Comparison of ENCODE assay signal across 8 cellular contexts in the genomic region with DNA sequence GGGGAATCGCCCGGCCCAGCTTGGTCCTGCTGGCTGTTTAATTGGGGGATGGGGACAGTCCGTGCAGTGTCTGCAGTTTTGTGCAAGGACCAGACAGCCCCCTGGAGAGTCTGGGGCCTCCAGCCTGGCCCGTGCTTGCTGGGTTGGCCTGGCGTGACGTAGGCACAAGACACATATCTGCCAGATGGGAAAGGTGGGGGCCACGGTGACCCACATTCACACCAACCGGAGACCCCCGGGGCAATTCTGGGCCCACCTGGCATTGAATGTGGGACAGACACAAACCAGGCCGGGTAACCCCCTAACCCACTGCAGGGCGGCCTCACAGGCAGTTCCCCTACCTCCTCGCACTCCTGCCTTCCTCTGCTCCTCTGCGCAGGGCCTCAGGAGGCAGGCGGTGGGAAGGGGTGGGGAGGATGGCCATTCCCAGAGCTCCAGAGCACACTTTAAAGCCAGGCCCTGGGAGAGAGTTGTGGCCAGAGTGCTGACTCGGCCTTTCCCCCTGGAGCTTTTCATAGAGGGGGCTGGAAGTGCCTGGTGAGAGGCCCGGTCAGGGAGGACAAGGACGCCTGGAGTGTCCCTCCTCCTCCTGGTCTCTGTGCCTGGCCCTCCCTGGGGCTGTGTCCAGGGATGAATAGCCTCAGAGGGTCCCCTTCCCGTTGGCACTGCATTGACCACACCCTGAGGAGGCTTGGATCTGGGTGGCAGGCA. TPM values are rescaled to one million over a fixed set of nuclear protein-coding genes. Genes with fewer than 3 reads are reported as not detected.
DNase-seq lines count a peak whose midpoint lies in the region; ATAC-seq and TF ChIP-seq lines count a peak whose summit lies in the region.

No MANE protein-coding gene starts in this region.

- H3K9me3 ChIP-seq in right atrium auricular region (no peaks in the 10 kb centered on the region), smooth muscle cell (replicated peaks; ENCODE audit: low read depth) (no peaks in the 10 kb centered on the region)

- H3K4me2 ChIP-seq in smooth muscle cell = peak overlapping the region; percentile 83

- peaks cover 52% of the 10 kb centered on the region for H4K20me1 ChIP-seq in smooth muscle cell (ENCODE audit: low read depth)

- H3K4me1 Mint-ChIP-seq in activated CD8-positive, alpha-beta T cell treated with anti-CD3 and anti-CD28 coated beads for 36 hours (ENCODE audit: low read depth) = peaks cover 10% of the 10 kb centered on the region

- POLR2A ChIA-PET in activated CD8-positive, alpha-beta T cell treated with anti-CD3 and anti-CD28 coated beads for 36 hours (lab: Charles Lee) = interaction anchor here (1.4 kb wide), 1 partner anchor 8 kb away, joined by 3 read pairs; no protein-coding TSS in a partner anchor

- H3K27ac Mint-ChIP-seq in activated CD8-positive, alpha-beta T cell treated with anti-CD3 and anti-CD28 coated beads for 36 hours = peak overlapping the region; percentile 83

- peak overlapping the region; percentile 84 for H3K4me3 Mint-ChIP-seq in activated CD8-positive, alpha-beta T cell treated with anti-CD3 and anti-CD28 coated beads for 36 hours

- peak overlapping the region; percentile 97 for H3K9ac ChIP-seq in smooth muscle cell (ENCODE audit: low read depth)

- H3K27ac ChIP-seq in right atrium auricular region = peak overlapping the region; percentile 82 to 93
- peak overlapping the region; percentile 98 for H3K27ac ChIP-seq in smooth muscle cell (ENCODE audit: low read depth)

- no peak overlapping the region for H2AFZ ChIP-seq in smooth muscle cell (ENCODE audit: low read depth)

- H3K36me3 ChIP-seq in right atrium auricular region (no peaks in the 10 kb centered on the region), smooth muscle cell (ENCODE audit: low read depth) (no peaks in the 10 kb centered on the region)

- H3K79me2 ChIP-seq in smooth muscle cell (ENCODE audit: low read depth) = peaks cover 63% of the 10 kb centered on the region

- 1% methylated on average over 18 of the region's 18 CpGs for WGBS in smooth muscle cell (ENCODE audit: low lambda C conversion rate)

- H3K4me1 ChIP-seq in right atrium auricular region = peaks cover 0 to 33% of the 10 kb centered on the region in 2 donors
- H3K4me1 ChIP-seq in smooth muscle cell (ENCODE audit: low read depth) = peaks cover 47% of the 10 kb centered on the region

- no peaks in the 10 kb centered on the region for H3K36me3 Mint-ChIP-seq in activated CD8-positive, alpha-beta T cell treated with anti-CD3 and anti-CD28 coated beads for 36 hours (ENCODE audit: low read depth)

- H3K27me3 Mint-ChIP-seq in activated CD8-positive, alpha-beta T cell treated with anti-CD3 and anti-CD28 coated beads for 36 hours = peaks cover 11% of the 10 kb centered on the region

- CTCF ChIA-PET in activated CD8-positive, alpha-beta T cell treated with anti-CD3 and anti-CD28 coated beads for 36 hours (lab: Charles Lee) = interaction anchor here (0.6 kb wide), 1 partner anchor 797 kb away, joined by 3 read pairs; no protein-coding TSS in a partner anchor

- no peaks in the 10 kb centered on the region for H3K27me3 ChIP-seq in right atrium auricular region
- H3K27me3 ChIP-seq in smooth muscle cell (ENCODE audit: low read depth) = no peaks in the 10 kb centered on the region

- no peak for TF ChIP-seq CTCF in activated CD8-positive, alpha-beta T cell treated with anti-CD3 and anti-CD28 coated beads for 36 hours (IDR thresholded peaks at IDR 0.05)
- TF ChIP-seq CTCF in right atrium auricular region (IDR thresholded peaks at IDR 0.05) (no peak), smooth muscle cell (IDR thresholded peaks at IDR 0.05; ENCODE audit: borderline replicate concordance, insufficient read depth, poor library complexity, severe bottlenecking) (no peak)

- peak; percentile 36 for DNase-seq in H4 (ENCODE audit: low spot score)
- DNase-seq in activated CD8-positive, alpha-beta T cell treated with anti-CD3 and anti-CD28 coated beads for 36 hours = peak; percentile 12
- no peak for DNase-seq in right atrium auricular region (ENCODE audit: low spot score)
- DNase-seq in smooth muscle cell (lab: John Stamatoyannopoulos, UW; ENCODE audit: unreplicated experiment) = peak; percentile 59
- no peak for DNase-seq in SKM-1 (lab: John Stamatoyannopoulos, UW; ENCODE audit: unreplicated experiment)
- no peak for DNase-seq in stimulated activated CD4-positive, alpha-beta T cell treated with anti-CD3 and anti-CD28 coated beads, Interleukin-4, amount 100 ng/mL, for 1 hour

- H3K4me3 ChIP-seq in right atrium auricular region (peak overlapping the region; percentile 46 to 61), smooth muscle cell (peak overlapping the region; percentile 85)

- no peaks in the 10 kb centered on the region for H3K9me3 Mint-ChIP-seq in activated CD8-positive, alpha-beta T cell treated with anti-CD3 and anti-CD28 coated beads for 36 hours

- intact Hi-C loops in activated CD8-positive, alpha-beta T cell treated with anti-CD3 and anti-CD28 coated beads for 36 hours (cut with micrococcal nuclease) = no loop called here

- H3F3A ChIP-seq in smooth muscle cell (ENCODE audit: low read depth) = peaks cover 10% of the 10 kb centered on the region

- ATAC-seq in activated CD8-positive, alpha-beta T cell treated with anti-CD3 and anti-CD28 coated beads for 36 hours = no peak
- ATAC-seq in activated CD4-positive, CD25-positive, alpha-beta regulatory T cell treated with anti-CD3 and anti-CD28 coated beads, Interleukin-2, amount 50 U/mL, for 24 hours = no peak
- no peak for ATAC-seq in GM21529 (IDR thresholded peaks at IDR 0.05; ENCODE audit: unreplicated experiment)

RNA-seq across cellular contexts. Expression of gene MRC2, which starts 1.5 kb away (rescaled TPM):
- total RNA-seq in H4 (2014; rRNA removed; shearing (Covaris generic)) = 73.3 and 79.9 TPM in 2 replicates
- 1 to 10 TPM; 8.1 to 9.0 TPM for total RNA-seq in activated CD8-positive, alpha-beta T cell treated with anti-CD3 and anti-CD28 coated beads for 36 hours
- total RNA-seq in right atrium auricular region (10 to 100 TPM; 43.8 to 46.7 TPM), smooth muscle cell (177 and 215 TPM in 2 replicates)
- polyA plus RNA-seq in smooth muscle cell = 333 and 489 TPM in 2 replicates

Comparison
In these comparisons a context has a peak if more than half of its experiments do, and no peak if none do; other contexts are left out.
1. DNase-seq: peak in H4 (single experiment), activated CD8-positive, alpha-beta T cell treated with anti-CD3 and anti-CD28 coated beads for 36 hours (single experiment) and smooth muscle cell (single experiment); none in right atrium auricular region (single experiment), SKM-1 (single experiment) and stimulated activated CD4-positive, alpha-beta T cell treated with anti-CD3 and anti-CD28 coated beads, Interleukin-4, amount 100 ng/mL, for 1 hour (single experiment).